ENCODE assay signal across 8 cellular contexts in genomic region chr10:6579904-6580278, GRCh38. TPM values are rescaled to one million over a fixed set of nuclear protein-coding genes. Genes with fewer than 3 reads are reported as not detected.
DNase-seq lines count a peak whose midpoint lies in the region; ATAC-seq, FAIRE-seq and TF ChIP-seq lines count a peak whose summit lies in the region.

Gene PRKCQ (minus strand): TSS chr10:6580276. CDS start chr10:6515135, 65,141 bp downstream.

- H3K27me3 ChIP-seq in AG04450 (ENCODE audit: control insufficient read depth, insufficient read depth, low read length) (peaks cover 24% of the 10 kb centered on the region), HUES6 (ENCODE audit: control insufficient read depth, insufficient read depth, low read length) (peaks cover 9% of the 10 kb centered on the region; the same call in 1 of the 2 replicates), K562 (ENCODE audit: control insufficient read depth in 2 of 2, insufficient read depth in 2 of 2, low read length in 2 of 2) (no peaks in the 10 kb centered on the region), thoracic aorta (replicated peaks; ENCODE audit: insufficient read depth) (no peaks in the 10 kb centered on the region)

- FAIRE-seq in K562 (lab: Jason Lieb, UNC), result no peak

- POLR2A ChIA-PET in AG04450 (lab: Yijun Ruan, JAX), result no interaction called here
- POLR2A ChIA-PET in K562 (lab: Yijun Ruan, JAX), result interaction anchor here (0.6 to 1.9 kb wide), 5 partner anchors 9 to 1754 kb away, joined by 3 to 5 read pairs (median 4); no protein-coding TSS in a partner anchor

- no peaks in the 10 kb centered on the region for H3K9me1 ChIP-seq in K562 (ENCODE audit: control insufficient read depth, insufficient read depth, low read length)

- BruUV-seq in K562 (replicated peaks; lab: Mats Ljungman, UMichigan), result no TSS peak

- H4K20me1 ChIP-seq in K562 (replicated peaks; ENCODE audit: control insufficient read depth, insufficient read depth, low read length), result no peaks in the 10 kb centered on the region; the same call in 1 of the 2 replicates

- TF ChIP-seq EP300 in K562 (IDR thresholded peaks at IDR 0.05; ENCODE audit: low read length), result no peak

- DNase-seq in AG04450 (ENCODE audit: low read depth, low spot score) (no peak), K562 (ENCODE audit: extremely low read depth in 1 of 4, low spot score in 3 of 4) (no peak), left kidney (ENCODE audit: low read depth, low spot score) (peak; percentile 78), thoracic aorta (ENCODE audit: low spot score) (no peak), Ammon's horn (ENCODE audit: low spot score) (no peak), COLO668 (lab: John Stamatoyannopoulos, UW; ENCODE audit: unreplicated experiment) (no peak)

- peaks cover 25% of the 10 kb centered on the region for H3K36me3 ChIP-seq in HUES6 (ENCODE audit: control insufficient read depth, insufficient read depth, low read length)
- peaks cover 29% of the 10 kb centered on the region for H3K36me3 ChIP-seq in K562 (ENCODE audit: control insufficient read depth, insufficient read depth, low read length)
- H3K36me3 ChIP-seq in thoracic aorta, result no peaks in the 10 kb centered on the region

- H3K9me3 ChIP-seq in AG04450 (ENCODE audit: control insufficient read depth, insufficient read depth, low read length) (no peaks in the 10 kb centered on the region), HUES6 (ENCODE audit: control insufficient read depth, insufficient read depth, low read depth, low read length) (peaks cover 2% of the 10 kb centered on the region; the same call in 1 of the 2 replicates), K562 (replicated peaks; ENCODE audit: control insufficient read depth, insufficient read depth, low read depth, low read length) (no peaks in the 10 kb centered on the region), thoracic aorta (no peaks in the 10 kb centered on the region)

- intact Hi-C loops in K562 (cut with micrococcal nuclease), result loop anchor here (2.0 to 5.0 kb wide), 4 partner anchors 63 to 133 kb away; no protein-coding TSS in a partner anchor

- H3K4me2 ChIP-seq in K562 (ENCODE audit: insufficient read depth, low read length), result peak within 1 kb of the TSS; percentile 94

- H3K27ac ChIP-seq in AG04450 (ENCODE audit: low read depth, low read length), result no peak within 1 kb of the TSS
- H3K27ac ChIP-seq in HUES6 (ENCODE audit: low read depth, low read length), result peak within 1 kb of the TSS; percentile 81
- H3K27ac ChIP-seq in K562 (ENCODE audit: extremely low read depth, low read depth, low read length), result peak within 1 kb of the TSS; percentile 86
- no peak within 1 kb of the TSS for H3K27ac ChIP-seq in thoracic aorta

- H3K9ac ChIP-seq in HUES6 (ENCODE audit: low read length) (peak within 1 kb of the TSS; percentile 96), K562 (ENCODE audit: insufficient read depth in 1 of 2, low read depth in 2 of 2, low read length in 2 of 2) (peak within 1 kb of the TSS; percentile 94 to 95)

- TF ChIP-seq POLR2A in K562 (conservative IDR thresholded peaks at IDR 0.05), result no peak

- WGBS in K562 (ENCODE audit: insufficient coverage, low coverage, missing lambda C conversion rate), result 0% methylated on average over 29 of the region's 41 CpGs

- CTCF ChIA-PET in AG04450 (lab: Charles Lee) (interaction anchor here (1.0 to 1.3 kb wide), 2 partner anchors 15 to 117 kb away, joined by 3 read pairs; no protein-coding TSS in a partner anchor), K562 (lab: Yijun Ruan, JAX; ENCODE audit: low intra/inter-chr PET ratio) (no interaction called here)

- H3K79me2 ChIP-seq in K562 (ENCODE audit: control insufficient read depth, insufficient read depth, low read length), result peaks cover 75% of the 10 kb centered on the region

- peak; percentile 19 for ATAC-seq in GM19043 (IDR thresholded peaks at IDR 0.05; ENCODE audit: low read depth, unreplicated experiment)
- no peak; the same call in 2 of the 3 replicates for ATAC-seq in K562
- no peak for ATAC-seq in thoracic aorta (ENCODE audit: insufficient number of reproducible peaks, low FRiP score, low read depth)

- H3K4me3 ChIP-seq in AG04450 (ENCODE audit: low read depth, low read length) (peak within 1 kb of the TSS; percentile 66), HUES6 (ENCODE audit: low read depth, low read length) (peak within 1 kb of the TSS; percentile 98), K562 (peak within 1 kb of the TSS; percentile 84), thoracic aorta (peak within 1 kb of the TSS; percentile 72)

- TF ChIP-seq RAD21 in K562 (CRISPR knock-in tag; conservative IDR thresholded peaks at IDR 0.05 in 1 of 2, IDR thresholded peaks at IDR 0.05 in 1 of 2), result no peak

- peaks cover 24% of the 10 kb centered on the region for H3K4me1 ChIP-seq in HUES6 (ENCODE audit: control insufficient read depth, insufficient read depth, low read length)
- H3K4me1 ChIP-seq in K562 (replicated peaks in 1 of 2; ENCODE audit: control insufficient read depth in 2 of 2, insufficient read depth in 2 of 2, low read length in 2 of 2), result peaks cover 18 to 26% of the 10 kb centered on the region in 2 experiments
- H3K4me1 ChIP-seq in thoracic aorta (ENCODE audit: control insufficient read depth in 1 of 2, low read depth in 2 of 2), result no peaks in the 10 kb centered on the region

- 0 out of 2 replicates have a peak, but pooled peaks have one; percentile 7 for TF ChIP-seq CTCF in AG04450 (IDR thresholded peaks at IDR 0.05; ENCODE audit: low read depth, low read length)
- TF ChIP-seq CTCF in K562 (IDR thresholded peaks at IDR 0.05 in 2 of 3, conservative IDR thresholded peaks at IDR 0.05 in 1 of 3; ENCODE audit: insufficient read depth in 2 of 3, low read depth in 1 of 3, low read length in 3 of 3), result no peak
- no peak for TF ChIP-seq CTCF in thoracic aorta (IDR thresholded peaks at IDR 0.05)

- peak within 1 kb of the TSS; percentile 86 for H2AFZ ChIP-seq in K562 (ENCODE audit: low read depth, low read length)

- in situ Hi-C loops in K562 (cut with MboI), result no loop called here

TF ChIP-seq in K562, 482 proteins besides CTCF, POLR2A, EP300 and RAD21 (continues in another document):
- no peak for TF ChIP-seq SIRT6 (IDR thresholded peaks at IDR 0.05; ENCODE audit: low read depth, low read length)
- TF ChIP-seq ESRRA (IDR thresholded peaks at IDR 0.05; ENCODE audit: borderline replicate concordance, low read depth), result 0 out of 2 replicates have a peak, but pooled peaks have one; percentile 5
- peak; percentile 62; the same call in 1 of the 2 replicates for TF ChIP-seq PHF8 (IDR thresholded peaks at IDR 0.05; ENCODE audit: borderline replicate concordance, low read length)
- peak; percentile 73 to 75 for TF ChIP-seq NRF1 (conservative IDR thresholded peaks at IDR 0.05 in 1 of 2, IDR thresholded peaks at IDR 0.05 in 1 of 2)
- TF ChIP-seq ZNF512 (tag; IDR thresholded peaks at IDR 0.05), result no peak
- TF ChIP-seq, protein P1, sequence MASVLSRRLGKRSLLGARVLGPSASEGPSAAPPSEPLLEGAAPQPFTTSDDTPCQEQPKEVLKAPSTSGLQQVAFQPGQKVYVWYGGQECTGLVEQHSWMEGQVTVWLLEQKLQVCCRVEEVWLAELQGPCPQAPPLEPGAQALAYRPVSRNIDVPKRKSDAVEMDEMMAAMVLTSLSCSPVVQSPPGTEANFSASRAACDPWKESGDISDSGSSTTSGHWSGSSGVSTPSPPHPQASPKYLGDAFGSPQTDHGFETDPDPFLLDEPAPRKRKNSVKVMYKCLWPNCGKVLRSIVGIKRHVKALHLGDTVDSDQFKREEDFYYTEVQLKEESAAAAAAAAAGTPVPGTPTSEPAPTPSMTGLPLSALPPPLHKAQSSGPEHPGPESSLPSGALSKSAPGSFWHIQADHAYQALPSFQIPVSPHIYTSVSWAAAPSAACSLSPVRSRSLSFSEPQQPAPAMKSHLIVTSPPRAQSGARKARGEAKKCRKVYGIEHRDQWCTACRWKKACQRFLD (CRISPR knock-in tag; IDR thresholded peaks at IDR 0.05), result 0 out of 2 replicates have a peak, but pooled peaks have one; percentile 39
- TF ChIP-seq ZKSCAN3 (CRISPR knock-in tag; IDR thresholded peaks at IDR 0.05), result no peak
- 0 out of 4 replicates have a peak, but pooled peaks of 1 of the 2 experiments have one; percentile 46 for TF ChIP-seq MAZ (CRISPR knock-in tag; conservative IDR thresholded peaks at IDR 0.05 in 1 of 2, IDR thresholded peaks at IDR 0.05 in 1 of 2)
- peak; percentile 19 for TF ChIP-seq RBBP5 (IDR thresholded peaks at IDR 0.05; ENCODE audit: borderline replicate concordance, insufficient read depth, low read length, poor library complexity, severe bottlenecking)

RNA-seq across cellular contexts. Expression of gene PRKCQ, which starts in this region (rescaled TPM):
- 0.10 and 0.26 TPM in 2 replicates for polyA plus RNA-seq in AG04450 (2011; rRNA removed)
- 0.05 and 0.13 TPM in 2 replicates for polyA minus RNA-seq in AG04450 (2011; rRNA and poly(A)+ RNA removed)
- total RNA-seq in K562 (2011; cell fraction: chromatin; rRNA removed; ENCODE audit: low replicate concordance), result 22.7 and 27.9 TPM in 2 replicates
- total RNA-seq in K562 (2011; cell fraction: nucleolus; rRNA removed), result 13.4 and 13.5 TPM in 2 replicates
- 12.6 and 14.3 TPM in 2 replicates for total RNA-seq in K562 (2011; cell fraction: nucleoplasm; rRNA removed)
- 14.5 and 15.1 TPM in 2 replicates for total RNA-seq in K562 (2014; rRNA removed)
- 17.1 and 19.2 TPM in 2 replicates for total RNA-seq in K562 (2014; rRNA removed; fragmentation: Illumina TruSeq; extraction: Trizol)
- 15.0 and 15.2 TPM in 2 replicates for total RNA-seq in K562 (2015; rRNA removed; fragmentation: Illumina TruSeq; extraction: Trizol)
- total RNA-seq in K562 (2021), result 13.6 and 14.6 TPM in 2 replicates
- polyA plus RNA-seq in K562 (2011; rRNA removed), result 21.4 and 23.3 TPM in 2 replicates
- polyA plus RNA-seq in K562 (2011; cell fraction: cytosol; rRNA removed), result 9.7 and 15.2 TPM in 2 replicates
- polyA plus RNA-seq in K562 (2011; cell fraction: nucleus; rRNA removed), result 10.9 and 13.8 TPM in 2 replicates
- 9.8 and 12.5 TPM in 2 replicates for polyA plus RNA-seq in K562 (2012)
- polyA plus RNA-seq in K562 (2014; fragmentation: Illumina TruSeq; extraction: Trizol), result 17.8 and 18.4 TPM in 2 replicates
- 1 to 10 TPM; 4.4 to 6.7 TPM for polyA plus RNA-seq in K562 (2014; fragmentation: Nextera tagmentation; extraction: Ambion mirVana)
- 11.4 and 11.9 TPM in 2 replicates for polyA plus RNA-seq in K562 (2014; rRNA removed)
- polyA minus RNA-seq in K562 (2011; rRNA and poly(A)+ RNA removed), result 43.8 and 44.1 TPM in 2 replicates
- polyA minus RNA-seq in K562 (2011; cell fraction: cytosol; rRNA and poly(A)+ RNA removed), result 13.0 and 13.3 TPM in 2 replicates
- 9.7 and 15.8 TPM in 2 replicates for polyA minus RNA-seq in K562 (2011; cell fraction: nucleus; rRNA and poly(A)+ RNA removed)
- under 1 TPM; 0.41 to 0.42 TPM for total RNA-seq in thoracic aorta

Comparison
In these comparisons a context has a peak if more than half of its experiments do, and no peak if none do; other contexts are left out.
1. RNA of gene PRKCQ (total RNA-seq): 12.6 to 27.9 TPM in K562; 0.41 to 0.42 TPM in thoracic aorta; every median in the first group is over 4 times any median in the second.
2. H3K27ac ChIP-seq: peak in HUES6 (single experiment) and K562 (single experiment); none in AG04450 (single experiment) and thoracic aorta (0 of 2).
3. Peak in every context shown above with its lines, with median percentiles within 50 percentile points of each other: H3K4me3 ChIP-seq.